1 cellular context compared by ENCODE assay signal in genomic region chr12:119989619-119990381, GRCh38.
TF ChIP-seq lines count a peak whose summit lies in the region.

No MANE protein-coding gene starts in this region.

TF ChIP-seq in HepG2, 621 proteins besides CTCF, POLR2A, EP300 and RAD21 (continued from another document and continues in another):
- TF ChIP-seq ZFP37 (CRISPR knock-in tag; IDR thresholded peaks at IDR 0.05; ENCODE audit: borderline replicate concordance) (peak; percentile 55; the same call in 1 of the 2 replicates), ZSCAN30 (CRISPR knock-in tag; IDR thresholded peaks at IDR 0.05) (no peak), KLF13 (CRISPR knock-in tag; IDR thresholded peaks at IDR 0.05) (0 out of 2 replicates have a peak, but pooled peaks have one; percentile 11), ZNF749 (CRISPR knock-in tag; IDR thresholded peaks at IDR 0.05; ENCODE audit: borderline replicate concordance) (no peak), ZNF446 (CRISPR knock-in tag; IDR thresholded peaks at IDR 0.05) (peak; percentile 79; the same call in 1 of the 2 replicates), RAD51 (IDR thresholded peaks at IDR 0.05; ENCODE audit: borderline replicate concordance) (no peak), SSRP1 (CRISPR knock-in tag; IDR thresholded peaks at IDR 0.05) (no peak), MAFK (conservative IDR thresholded peaks at IDR 0.05 in 1 of 2, IDR thresholded peaks at IDR 0.05 in 1 of 2; ENCODE audit: low read length in 2 of 2) (no peak), PHF21A (CRISPR knock-in tag; IDR thresholded peaks at IDR 0.05) (no peak), ZNF772 (CRISPR knock-in tag; IDR thresholded peaks at IDR 0.05) (no peak; the same call in 1 of the 2 replicates), GPN1 (CRISPR knock-in tag; IDR thresholded peaks at IDR 0.05; ENCODE audit: borderline replicate concordance) (peak; percentile 86; the same call in 1 of the 2 replicates), PAWR (CRISPR knock-in tag; IDR thresholded peaks at IDR 0.05; ENCODE audit: borderline replicate concordance) (no peak), MAX (IDR thresholded peaks at IDR 0.05) (peak; percentile 85), ZNF891 (CRISPR knock-in tag; IDR thresholded peaks at IDR 0.05) (peak; percentile 30; the same call in 1 of the 2 replicates), ZNF136 (CRISPR knock-in tag; IDR thresholded peaks at IDR 0.05; ENCODE audit: low read depth) (no peak), RNF219 (CRISPR knock-in tag; IDR thresholded peaks at IDR 0.05) (no peak), POLR2AphosphoS2 (IDR thresholded peaks at IDR 0.05; ENCODE audit: low read depth, low read length) (no peak), ZNF124 (CRISPR knock-in tag; IDR thresholded peaks at IDR 0.05) (peak; percentile 80; the same call in 1 of the 2 replicates), LRRFIP1 (CRISPR knock-in tag; conservative IDR thresholded peaks at IDR 0.05) (no peak), CBFB (CRISPR knock-in tag; IDR thresholded peaks at IDR 0.05) (0 out of 2 replicates have a peak, but pooled peaks have one; percentile 27), ZNF441 (CRISPR knock-in tag; IDR thresholded peaks at IDR 0.05; ENCODE audit: borderline replicate concordance) (peak; percentile 92), ZNF530 (CRISPR knock-in tag; IDR thresholded peaks at IDR 0.05; ENCODE audit: low read depth) (no peak), ZBTB33 (CRISPR knock-in tag; IDR thresholded peaks at IDR 0.05) (no peak), ZNF24 (IDR thresholded peaks at IDR 0.05) (no peak), ELF1 (CRISPR knock-in tag; IDR thresholded peaks at IDR 0.05) (no peak), RORA (CRISPR knock-in tag; IDR thresholded peaks at IDR 0.05) (no peak), SIX1 (CRISPR knock-in tag; IDR thresholded peaks at IDR 0.05; ENCODE audit: borderline replicate concordance) (no peak), RBAK (CRISPR knock-in tag; IDR thresholded peaks at IDR 0.05) (no peak), ZNF30 (CRISPR knock-in tag; IDR thresholded peaks at IDR 0.05) (no peak), TARDBP (CRISPR knock-in tag; IDR thresholded peaks at IDR 0.05) (no peak; the same call in 1 of the 2 replicates)
- TF ChIP-seq, protein P1, sequence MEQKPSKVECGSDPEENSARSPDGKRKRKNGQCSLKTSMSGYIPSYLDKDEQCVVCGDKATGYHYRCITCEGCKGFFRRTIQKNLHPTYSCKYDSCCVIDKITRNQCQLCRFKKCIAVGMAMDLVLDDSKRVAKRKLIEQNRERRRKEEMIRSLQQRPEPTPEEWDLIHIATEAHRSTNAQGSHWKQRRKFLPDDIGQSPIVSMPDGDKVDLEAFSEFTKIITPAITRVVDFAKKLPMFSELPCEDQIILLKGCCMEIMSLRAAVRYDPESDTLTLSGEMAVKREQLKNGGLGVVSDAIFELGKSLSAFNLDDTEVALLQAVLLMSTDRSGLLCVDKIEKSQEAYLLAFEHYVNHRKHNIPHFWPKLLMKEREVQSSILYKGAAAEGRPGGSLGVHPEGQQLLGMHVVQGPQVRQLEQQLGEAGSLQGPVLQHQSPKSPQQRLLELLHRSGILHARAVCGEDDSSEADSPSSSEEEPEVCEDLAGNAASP (CRISPR knock-in tag; IDR thresholded peaks at IDR 0.05; ENCODE audit: borderline replicate concordance): peak; percentile 75; the same call in 1 of the 2 replicates
- TF ChIP-seq, protein P2, sequence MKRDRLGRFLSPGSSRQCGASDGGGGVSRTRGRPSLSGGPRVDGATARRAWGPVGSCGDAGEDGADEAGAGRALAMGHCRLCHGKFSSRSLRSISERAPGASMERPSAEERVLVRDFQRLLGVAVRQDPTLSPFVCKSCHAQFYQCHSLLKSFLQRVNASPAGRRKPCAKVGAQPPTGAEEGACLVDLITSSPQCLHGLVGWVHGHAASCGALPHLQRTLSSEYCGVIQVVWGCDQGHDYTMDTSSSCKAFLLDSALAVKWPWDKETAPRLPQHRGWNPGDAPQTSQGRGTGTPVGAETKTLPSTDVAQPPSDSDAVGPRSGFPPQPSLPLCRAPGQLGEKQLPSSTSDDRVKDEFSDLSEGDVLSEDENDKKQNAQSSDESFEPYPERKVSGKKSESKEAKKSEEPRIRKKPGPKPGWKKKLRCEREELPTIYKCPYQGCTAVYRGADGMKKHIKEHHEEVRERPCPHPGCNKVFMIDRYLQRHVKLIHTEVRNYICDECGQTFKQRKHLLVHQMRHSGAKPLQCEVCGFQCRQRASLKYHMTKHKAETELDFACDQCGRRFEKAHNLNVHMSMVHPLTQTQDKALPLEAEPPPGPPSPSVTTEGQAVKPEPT (CRISPR knock-in tag; IDR thresholded peaks at IDR 0.05; ENCODE audit: low read depth): no peak
- TF ChIP-seq, protein P3, sequence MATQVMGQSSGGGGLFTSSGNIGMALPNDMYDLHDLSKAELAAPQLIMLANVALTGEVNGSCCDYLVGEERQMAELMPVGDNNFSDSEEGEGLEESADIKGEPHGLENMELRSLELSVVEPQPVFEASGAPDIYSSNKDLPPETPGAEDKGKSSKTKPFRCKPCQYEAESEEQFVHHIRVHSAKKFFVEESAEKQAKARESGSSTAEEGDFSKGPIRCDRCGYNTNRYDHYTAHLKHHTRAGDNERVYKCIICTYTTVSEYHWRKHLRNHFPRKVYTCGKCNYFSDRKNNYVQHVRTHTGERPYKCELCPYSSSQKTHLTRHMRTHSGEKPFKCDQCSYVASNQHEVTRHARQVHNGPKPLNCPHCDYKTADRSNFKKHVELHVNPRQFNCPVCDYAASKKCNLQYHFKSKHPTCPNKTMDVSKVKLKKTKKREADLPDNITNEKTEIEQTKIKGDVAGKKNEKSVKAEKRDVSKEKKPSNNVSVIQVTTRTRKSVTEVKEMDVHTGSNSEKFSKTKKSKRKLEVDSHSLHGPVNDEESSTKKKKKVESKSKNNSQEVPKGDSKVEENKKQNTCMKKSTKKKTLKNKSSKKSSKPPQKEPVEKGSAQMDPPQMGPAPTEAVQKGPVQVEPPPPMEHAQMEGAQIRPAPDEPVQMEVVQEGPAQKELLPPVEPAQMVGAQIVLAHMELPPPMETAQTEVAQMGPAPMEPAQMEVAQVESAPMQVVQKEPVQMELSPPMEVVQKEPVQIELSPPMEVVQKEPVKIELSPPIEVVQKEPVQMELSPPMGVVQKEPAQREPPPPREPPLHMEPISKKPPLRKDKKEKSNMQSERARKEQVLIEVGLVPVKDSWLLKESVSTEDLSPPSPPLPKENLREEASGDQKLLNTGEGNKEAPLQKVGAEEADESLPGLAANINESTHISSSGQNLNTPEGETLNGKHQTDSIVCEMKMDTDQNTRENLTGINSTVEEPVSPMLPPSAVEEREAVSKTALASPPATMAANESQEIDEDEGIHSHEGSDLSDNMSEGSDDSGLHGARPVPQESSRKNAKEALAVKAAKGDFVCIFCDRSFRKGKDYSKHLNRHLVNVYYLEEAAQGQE (IDR thresholded peaks at IDR 0.05; ENCODE audit: borderline replicate concordance in 1 of 2, low read depth in 1 of 2, low read length in 2 of 2): peak; percentile 91 to 95
- TF ChIP-seq, protein P4, sequence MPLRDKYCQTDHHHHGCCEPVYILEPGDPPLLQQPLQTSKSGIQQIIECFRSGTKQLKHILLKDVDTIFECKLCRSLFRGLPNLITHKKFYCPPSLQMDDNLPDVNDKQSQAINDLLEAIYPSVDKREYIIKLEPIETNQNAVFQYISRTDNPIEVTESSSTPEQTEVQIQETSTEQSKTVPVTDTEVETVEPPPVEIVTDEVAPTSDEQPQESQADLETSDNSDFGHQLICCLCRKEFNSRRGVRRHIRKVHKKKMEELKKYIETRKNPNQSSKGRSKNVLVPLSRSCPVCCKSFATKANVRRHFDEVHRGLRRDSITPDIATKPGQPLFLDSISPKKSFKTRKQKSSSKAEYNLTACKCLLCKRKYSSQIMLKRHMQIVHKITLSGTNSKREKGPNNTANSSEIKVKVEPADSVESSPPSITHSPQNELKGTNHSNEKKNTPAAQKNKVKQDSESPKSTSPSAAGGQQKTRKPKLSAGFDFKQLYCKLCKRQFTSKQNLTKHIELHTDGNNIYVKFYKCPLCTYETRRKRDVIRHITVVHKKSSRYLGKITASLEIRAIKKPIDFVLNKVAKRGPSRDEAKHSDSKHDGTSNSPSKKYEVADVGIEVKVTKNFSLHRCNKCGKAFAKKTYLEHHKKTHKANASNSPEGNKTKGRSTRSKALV (CRISPR knock-in tag; IDR thresholded peaks at IDR 0.05): peak; percentile 80
- TF ChIP-seq, protein P5, sequence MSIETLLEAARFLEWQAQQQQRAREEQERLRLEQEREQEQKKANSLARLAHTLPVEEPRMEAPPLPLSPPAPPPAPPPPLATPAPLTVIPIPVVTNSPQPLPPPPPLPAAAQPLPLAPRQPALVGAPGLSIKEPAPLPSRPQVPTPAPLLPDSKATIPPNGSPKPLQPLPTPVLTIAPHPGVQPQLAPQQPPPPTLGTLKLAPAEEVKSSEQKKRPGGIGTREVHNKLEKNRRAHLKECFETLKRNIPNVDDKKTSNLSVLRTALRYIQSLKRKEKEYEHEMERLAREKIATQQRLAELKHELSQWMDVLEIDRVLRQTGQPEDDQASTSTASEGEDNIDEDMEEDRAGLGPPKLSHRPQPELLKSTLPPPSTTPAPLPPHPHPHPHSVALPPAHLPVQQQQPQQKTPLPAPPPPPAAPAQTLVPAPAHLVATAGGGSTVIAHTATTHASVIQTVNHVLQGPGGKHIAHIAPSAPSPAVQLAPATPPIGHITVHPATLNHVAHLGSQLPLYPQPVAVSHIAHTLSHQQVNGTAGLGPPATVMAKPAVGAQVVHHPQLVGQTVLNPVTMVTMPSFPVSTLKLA (IDR thresholded peaks at IDR 0.05): no peak
- TF ChIP-seq, protein P6, sequence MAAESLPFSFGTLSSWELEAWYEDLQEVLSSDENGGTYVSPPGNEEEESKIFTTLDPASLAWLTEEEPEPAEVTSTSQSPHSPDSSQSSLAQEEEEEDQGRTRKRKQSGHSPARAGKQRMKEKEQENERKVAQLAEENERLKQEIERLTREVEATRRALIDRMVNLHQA (CRISPR knock-in tag; IDR thresholded peaks at IDR 0.05): no peak
